In the genomic region with DNA sequence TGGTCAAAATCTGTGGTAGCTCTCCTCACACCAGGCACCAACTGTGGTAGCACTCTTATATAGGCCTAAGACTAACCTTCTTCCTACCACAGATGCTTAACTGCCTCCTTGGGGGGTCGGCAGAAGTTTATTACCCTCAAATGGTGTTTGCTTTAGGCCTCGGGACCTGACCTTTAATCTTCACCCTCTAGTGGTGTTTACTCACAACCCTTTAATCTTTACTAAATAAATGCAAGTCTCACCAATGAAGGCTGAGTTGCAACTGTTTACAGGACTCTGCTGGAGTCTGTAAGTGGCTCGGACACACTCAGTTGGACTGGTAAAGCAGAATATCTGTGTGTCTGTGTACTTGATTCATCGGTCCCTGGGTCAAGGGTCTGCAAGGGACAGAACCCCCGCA, we compare ENCODE assay signal across 1 cellular context.
TF ChIP-seq lines count a peak whose summit lies in the region.

No MANE protein-coding gene starts in this region.

TF ChIP-seq in WTC11, 78 proteins besides CTCF, POLR2A, EP300 and RAD21 (continued from another document):
- TF ChIP-seq, protein P1, sequence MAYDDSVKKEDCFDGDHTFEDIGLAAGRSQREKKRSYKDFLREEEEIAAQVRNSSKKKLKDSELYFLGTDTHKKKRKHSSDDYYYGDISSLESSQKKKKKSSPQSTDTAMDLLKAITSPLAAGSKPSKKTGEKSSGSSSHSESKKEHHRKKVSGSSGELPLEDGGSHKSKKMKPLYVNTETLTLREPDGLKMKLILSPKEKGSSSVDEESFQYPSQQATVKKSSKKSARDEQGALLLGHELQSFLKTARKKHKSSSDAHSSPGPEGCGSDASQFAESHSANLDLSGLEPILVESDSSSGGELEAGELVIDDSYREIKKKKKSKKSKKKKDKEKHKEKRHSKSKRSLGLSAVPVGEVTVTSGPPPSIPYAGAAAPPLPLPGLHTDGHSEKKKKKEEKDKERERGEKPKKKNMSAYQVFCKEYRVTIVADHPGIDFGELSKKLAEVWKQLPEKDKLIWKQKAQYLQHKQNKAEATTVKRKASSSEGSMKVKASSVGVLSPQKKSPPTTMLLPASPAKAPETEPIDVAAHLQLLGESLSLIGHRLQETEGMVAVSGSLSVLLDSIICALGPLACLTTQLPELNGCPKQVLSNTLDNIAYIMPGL (CRISPR knock-in tag; IDR thresholded peaks at IDR 0.05): no peak
- TF ChIP-seq OVOL2 (CRISPR knock-in tag; IDR thresholded peaks at IDR 0.05; ENCODE audit: borderline replicate concordance) (no peak), MYBL2 (CRISPR knock-in tag; IDR thresholded peaks at IDR 0.05) (no peak), ZNF138 (CRISPR knock-in tag; conservative IDR thresholded peaks at IDR 0.05) (no peak), NR1H2 (CRISPR knock-in tag; IDR thresholded peaks at IDR 0.05) (no peak)
- TF ChIP-seq, protein P2, sequence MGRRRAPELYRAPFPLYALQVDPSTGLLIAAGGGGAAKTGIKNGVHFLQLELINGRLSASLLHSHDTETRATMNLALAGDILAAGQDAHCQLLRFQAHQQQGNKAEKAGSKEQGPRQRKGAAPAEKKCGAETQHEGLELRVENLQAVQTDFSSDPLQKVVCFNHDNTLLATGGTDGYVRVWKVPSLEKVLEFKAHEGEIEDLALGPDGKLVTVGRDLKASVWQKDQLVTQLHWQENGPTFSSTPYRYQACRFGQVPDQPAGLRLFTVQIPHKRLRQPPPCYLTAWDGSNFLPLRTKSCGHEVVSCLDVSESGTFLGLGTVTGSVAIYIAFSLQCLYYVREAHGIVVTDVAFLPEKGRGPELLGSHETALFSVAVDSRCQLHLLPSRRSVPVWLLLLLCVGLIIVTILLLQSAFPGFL (CRISPR knock-in tag; IDR thresholded peaks at IDR 0.05; ENCODE audit: borderline replicate concordance): no peak
- TF ChIP-seq, protein P3, sequence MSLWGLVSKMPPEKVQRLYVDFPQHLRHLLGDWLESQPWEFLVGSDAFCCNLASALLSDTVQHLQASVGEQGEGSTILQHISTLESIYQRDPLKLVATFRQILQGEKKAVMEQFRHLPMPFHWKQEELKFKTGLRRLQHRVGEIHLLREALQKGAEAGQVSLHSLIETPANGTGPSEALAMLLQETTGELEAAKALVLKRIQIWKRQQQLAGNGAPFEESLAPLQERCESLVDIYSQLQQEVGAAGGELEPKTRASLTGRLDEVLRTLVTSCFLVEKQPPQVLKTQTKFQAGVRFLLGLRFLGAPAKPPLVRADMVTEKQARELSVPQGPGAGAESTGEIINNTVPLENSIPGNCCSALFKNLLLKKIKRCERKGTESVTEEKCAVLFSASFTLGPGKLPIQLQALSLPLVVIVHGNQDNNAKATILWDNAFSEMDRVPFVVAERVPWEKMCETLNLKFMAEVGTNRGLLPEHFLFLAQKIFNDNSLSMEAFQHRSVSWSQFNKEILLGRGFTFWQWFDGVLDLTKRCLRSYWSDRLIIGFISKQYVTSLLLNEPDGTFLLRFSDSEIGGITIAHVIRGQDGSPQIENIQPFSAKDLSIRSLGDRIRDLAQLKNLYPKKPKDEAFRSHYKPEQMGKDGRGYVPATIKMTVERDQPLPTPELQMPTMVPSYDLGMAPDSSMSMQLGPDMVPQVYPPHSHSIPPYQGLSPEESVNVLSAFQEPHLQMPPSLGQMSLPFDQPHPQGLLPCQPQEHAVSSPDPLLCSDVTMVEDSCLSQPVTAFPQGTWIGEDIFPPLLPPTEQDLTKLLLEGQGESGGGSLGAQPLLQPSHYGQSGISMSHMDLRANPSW (CRISPR knock-in tag; conservative IDR thresholded peaks at IDR 0.05; ENCODE audit: low read depth): no peak
- TF ChIP-seq, protein P4, sequence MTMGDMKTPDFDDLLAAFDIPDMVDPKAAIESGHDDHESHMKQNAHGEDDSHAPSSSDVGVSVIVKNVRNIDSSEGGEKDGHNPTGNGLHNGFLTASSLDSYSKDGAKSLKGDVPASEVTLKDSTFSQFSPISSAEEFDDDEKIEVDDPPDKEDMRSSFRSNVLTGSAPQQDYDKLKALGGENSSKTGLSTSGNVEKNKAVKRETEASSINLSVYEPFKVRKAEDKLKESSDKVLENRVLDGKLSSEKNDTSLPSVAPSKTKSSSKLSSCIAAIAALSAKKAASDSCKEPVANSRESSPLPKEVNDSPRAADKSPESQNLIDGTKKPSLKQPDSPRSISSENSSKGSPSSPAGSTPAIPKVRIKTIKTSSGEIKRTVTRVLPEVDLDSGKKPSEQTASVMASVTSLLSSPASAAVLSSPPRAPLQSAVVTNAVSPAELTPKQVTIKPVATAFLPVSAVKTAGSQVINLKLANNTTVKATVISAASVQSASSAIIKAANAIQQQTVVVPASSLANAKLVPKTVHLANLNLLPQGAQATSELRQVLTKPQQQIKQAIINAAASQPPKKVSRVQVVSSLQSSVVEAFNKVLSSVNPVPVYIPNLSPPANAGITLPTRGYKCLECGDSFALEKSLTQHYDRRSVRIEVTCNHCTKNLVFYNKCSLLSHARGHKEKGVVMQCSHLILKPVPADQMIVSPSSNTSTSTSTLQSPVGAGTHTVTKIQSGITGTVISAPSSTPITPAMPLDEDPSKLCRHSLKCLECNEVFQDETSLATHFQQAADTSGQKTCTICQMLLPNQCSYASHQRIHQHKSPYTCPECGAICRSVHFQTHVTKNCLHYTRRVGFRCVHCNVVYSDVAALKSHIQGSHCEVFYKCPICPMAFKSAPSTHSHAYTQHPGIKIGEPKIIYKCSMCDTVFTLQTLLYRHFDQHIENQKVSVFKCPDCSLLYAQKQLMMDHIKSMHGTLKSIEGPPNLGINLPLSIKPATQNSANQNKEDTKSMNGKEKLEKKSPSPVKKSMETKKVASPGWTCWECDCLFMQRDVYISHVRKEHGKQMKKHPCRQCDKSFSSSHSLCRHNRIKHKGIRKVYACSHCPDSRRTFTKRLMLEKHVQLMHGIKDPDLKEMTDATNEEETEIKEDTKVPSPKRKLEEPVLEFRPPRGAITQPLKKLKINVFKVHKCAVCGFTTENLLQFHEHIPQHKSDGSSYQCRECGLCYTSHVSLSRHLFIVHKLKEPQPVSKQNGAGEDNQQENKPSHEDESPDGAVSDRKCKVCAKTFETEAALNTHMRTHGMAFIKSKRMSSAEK (CRISPR knock-in tag; IDR thresholded peaks at IDR 0.05; ENCODE audit: borderline replicate concordance): no peak
- TF ChIP-seq, protein P5, sequence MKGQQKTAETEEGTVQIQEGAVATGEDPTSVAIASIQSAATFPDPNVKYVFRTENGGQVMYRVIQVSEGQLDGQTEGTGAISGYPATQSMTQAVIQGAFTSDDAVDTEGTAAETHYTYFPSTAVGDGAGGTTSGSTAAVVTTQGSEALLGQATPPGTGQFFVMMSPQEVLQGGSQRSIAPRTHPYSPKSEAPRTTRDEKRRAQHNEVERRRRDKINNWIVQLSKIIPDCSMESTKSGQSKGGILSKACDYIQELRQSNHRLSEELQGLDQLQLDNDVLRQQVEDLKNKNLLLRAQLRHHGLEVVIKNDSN (CRISPR knock-in tag; IDR thresholded peaks at IDR 0.05): no peak
- TF ChIP-seq, protein P6, sequence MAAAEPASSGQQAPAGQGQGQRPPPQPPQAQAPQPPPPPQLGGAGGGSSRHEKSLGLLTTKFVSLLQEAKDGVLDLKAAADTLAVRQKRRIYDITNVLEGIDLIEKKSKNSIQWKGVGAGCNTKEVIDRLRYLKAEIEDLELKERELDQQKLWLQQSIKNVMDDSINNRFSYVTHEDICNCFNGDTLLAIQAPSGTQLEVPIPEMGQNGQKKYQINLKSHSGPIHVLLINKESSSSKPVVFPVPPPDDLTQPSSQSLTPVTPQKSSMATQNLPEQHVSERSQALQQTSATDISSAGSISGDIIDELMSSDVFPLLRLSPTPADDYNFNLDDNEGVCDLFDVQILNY (CRISPR knock-in tag; IDR thresholded peaks at IDR 0.05): no peak
